32 cellular contexts compared by ENCODE assay signal in the genomic region with DNA sequence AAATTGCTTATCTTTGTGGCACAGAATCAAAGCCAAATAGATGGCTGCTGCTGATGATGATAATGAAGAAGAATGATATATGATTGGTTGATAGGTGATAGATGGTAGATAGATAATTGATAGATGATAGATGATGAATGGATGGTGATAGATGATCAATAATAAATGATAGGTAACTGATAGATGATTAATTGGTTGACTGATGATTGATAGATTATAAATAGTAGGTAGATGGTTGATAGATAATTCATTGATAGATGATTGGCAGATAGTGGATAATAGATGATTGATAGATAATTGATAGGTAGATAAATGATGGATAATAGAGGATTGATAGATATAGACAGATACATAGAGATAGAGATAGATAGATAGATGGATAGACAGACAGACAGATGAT.
DNase-seq lines count a peak whose midpoint lies in the region; ATAC-seq, FAIRE-seq and TF ChIP-seq lines count a peak whose summit lies in the region.
"Had no signal": no experiment of that assay in that cellular context is flagged by ENCODE, and none has a peak within 500 bp of the region (broad histone marks: within the 10 kb centered on the region; RNA-seq: fewer than 3 reads in every experiment).

No MANE protein-coding gene starts in this region.

- no peak overlapping the region for H3K4me2 ChIP-seq in K562 (ENCODE audit: insufficient read depth, low read length)
- H3K4me2 ChIP-seq in PC-9, result no peak overlapping the region
- H3K4me2 ChIP-seq: A549; BLaER1; BLaER1 treated with 17β-estradiol and CSF1 and Interleukin-3, amounts not matched to agents 10 nM and 100 nM had no signal

- CTCF ChIA-PET in HEK293T (lab: Yijun Ruan, JAX), result no interaction called here
- CTCF ChIA-PET in K562 (lab: Yijun Ruan, JAX; ENCODE audit: low intra/inter-chr PET ratio), result no interaction called here
- CTCF ChIA-PET in PC-9 (lab: Charles Lee), result no interaction called here

- TF ChIP-seq RAD21 in K562 (CRISPR knock-in tag; conservative IDR thresholded peaks at IDR 0.05 in 1 of 2, IDR thresholded peaks at IDR 0.05 in 1 of 2), result no peak

- no peak for TF ChIP-seq EP300 in K562 (IDR thresholded peaks at IDR 0.05; ENCODE audit: low read length)

- no peaks in the 10 kb centered on the region for H3K36me3 ChIP-seq in K562 (ENCODE audit: control insufficient read depth, insufficient read depth, low read length)
- H3K36me3 ChIP-seq in PC-9 (ENCODE audit: low read depth), result no peaks in the 10 kb centered on the region
- H3K36me3 ChIP-seq: BE2C; BLaER1; BLaER1 treated with 17β-estradiol and CSF1 and Interleukin-3, amounts not matched to agents 10 nM and 100 nM had no signal

- no peak overlapping the region for H2AFZ ChIP-seq in K562 (ENCODE audit: low read depth, low read length)
- no peak overlapping the region for H2AFZ ChIP-seq in PC-9

- H3K4me3 ChIP-seq in K562 (no peak overlapping the region), PC-9 (no peak overlapping the region)
- H3K4me3 ChIP-seq: A549; BLaER1; BLaER1 treated with 17β-estradiol and CSF1 and Interleukin-3, amounts not matched to agents 10 nM and 100 nM had no signal

- no peak for TF ChIP-seq POLR2A in K562 (conservative IDR thresholded peaks at IDR 0.05)
- TF ChIP-seq POLR2A in GM12891 (IDR thresholded peaks at IDR 0.05; ENCODE audit: low read depth, low read length), result no peak

- BruUV-seq in K562 (replicated peaks; lab: Mats Ljungman, UMichigan) (no TSS peak), PC-9 (replicated peaks; lab: Mats Ljungman, UMichigan) (no TSS peak)

- in situ Hi-C loops in K562 (cut with MboI), result no loop called here

- no peak for ATAC-seq in K562
- ATAC-seq: CD8-positive, alpha-beta T cell had no signal

- TF ChIP-seq CTCF in K562 (IDR thresholded peaks at IDR 0.05 in 2 of 3, conservative IDR thresholded peaks at IDR 0.05 in 1 of 3; ENCODE audit: insufficient read depth in 2 of 3, low read depth in 1 of 3, low read length in 3 of 3) (no peak), PC-9 (conservative IDR thresholded peaks at IDR 0.05) (no peak)

- no peak overlapping the region for H3K27ac ChIP-seq in K562 (ENCODE audit: extremely low read depth, low read depth, low read length)
- H3K27ac ChIP-seq in PC-9, result no peak overlapping the region
- H3K27ac ChIP-seq: 22Rv1; A549; BLaER1; BLaER1 treated with 17β-estradiol and CSF1 and Interleukin-3, amounts not matched to agents 10 nM and 100 nM; C4-2B had no signal

- no peaks in the 10 kb centered on the region for H3K9me3 ChIP-seq in K562 (replicated peaks; ENCODE audit: control insufficient read depth, insufficient read depth, low read depth, low read length)
- H3K9me3 ChIP-seq in PC-9 (ENCODE audit: insufficient read depth, low read depth), result no peaks in the 10 kb centered on the region; the same call in 1 of the 2 replicates
- H3K9me3 ChIP-seq: A549, BE2C, Caco-2 had no signal

- FAIRE-seq in K562 (lab: Jason Lieb, UNC), result no peak
- no peak for FAIRE-seq in GM12891 (lab: Jason Lieb, UNC)
- FAIRE-seq: A204.1, A549, D721Med had no signal

- no peaks in the 10 kb centered on the region for H4K20me1 ChIP-seq in K562 (replicated peaks; ENCODE audit: control insufficient read depth, insufficient read depth, low read length)
- no peaks in the 10 kb centered on the region for H4K20me1 ChIP-seq in PC-9 (ENCODE audit: insufficient read depth)
- H4K20me1 ChIP-seq: BLaER1; BLaER1 treated with 17β-estradiol and CSF1 and Interleukin-3, amounts not matched to agents 10 nM and 100 nM had no signal

- intact Hi-C loops in K562 (cut with micrococcal nuclease), result no loop called here
- intact Hi-C loops in PC-9 (cut with micrococcal nuclease; ENCODE audit: unreplicated experiment), result no loop called here

- POLR2A ChIA-PET in HEK293T (lab: Yijun Ruan, JAX), result no interaction called here
- POLR2A ChIA-PET in K562 (lab: Yijun Ruan, JAX), result no interaction called here
- POLR2A ChIA-PET in PC-9 (lab: Charles Lee; ENCODE audit: unreplicated experiment), result no interaction called here

- H3K9me2 ChIP-seq in PC-9 (ENCODE audit: insufficient read depth), result no peaks in the 10 kb centered on the region

- H3F3A ChIP-seq in PC-9 (ENCODE audit: insufficient read depth, low read depth), result no peaks in the 10 kb centered on the region

- peaks cover 0 to 35% of the 10 kb centered on the region in 2 experiments; a peak in 2 of 5 replicates for H3K27me3 ChIP-seq in K562 (ENCODE audit: control insufficient read depth in 2 of 2, insufficient read depth in 2 of 2, low read length in 2 of 2)
- H3K27me3 ChIP-seq in PC-9 (ENCODE audit: insufficient read depth, low read depth), result peaks cover 71% of the 10 kb centered on the region
- H3K27me3 ChIP-seq: BE2C; BLaER1; BLaER1 treated with 17β-estradiol and CSF1 and Interleukin-3, amounts not matched to agents 10 nM and 100 nM had no signal

- DNase-seq in NCI-H146 treated with DMSO at 0.1 percent for 48 hours (lab: John Stamatoyannopoulos, UW; ENCODE audit: unreplicated experiment), result peak; percentile 3
- DNase-seq in NCI-H146 (lab: John Stamatoyannopoulos, UW), result no peak
- no peak for DNase-seq in HEK293T (ENCODE audit: extremely low spot score)
- DNase-seq in K562 (ENCODE audit: extremely low read depth in 1 of 4, low spot score in 3 of 4), result no peak
- DNase-seq in GM12891 (ENCODE audit: insufficient read length, low spot score), result no peak
- no peak for DNase-seq in PC-9
- DNase-seq: 8988T; ACHN; AML-193; BE2C; C1 segment of cervical spinal cord; Caco-2; Calu3; CD4-positive, alpha-beta memory T cell; CD4-positive, alpha-beta T cell; CD4-positive, CD25-positive, alpha-beta regulatory T cell; CD8-positive, alpha-beta memory T cell; CD8-positive, alpha-beta T cell; COR-L47; DMS 273 treated with DMSO at 0.1 percent for 48 hours; DMS153; DMS53; DMS79; DND-41; EL had no signal

- H3K4me1 ChIP-seq in K562 (replicated peaks in 1 of 2; ENCODE audit: control insufficient read depth in 2 of 2, insufficient read depth in 2 of 2, low read length in 2 of 2) (no peaks in the 10 kb centered on the region), PC-9 (replicated peaks; ENCODE audit: insufficient read depth) (no peaks in the 10 kb centered on the region)
- H3K4me1 ChIP-seq: A549; BE2C; BLaER1; BLaER1 treated with 17β-estradiol and CSF1 and Interleukin-3, amounts not matched to agents 10 nM and 100 nM; Caco-2 had no signal

- no peaks in the 10 kb centered on the region for H3K9me1 ChIP-seq in K562 (ENCODE audit: control insufficient read depth, insufficient read depth, low read length)

- no peak overlapping the region for H3K9ac ChIP-seq in K562 (ENCODE audit: insufficient read depth in 1 of 2, low read depth in 2 of 2, low read length in 2 of 2)
- H3K9ac ChIP-seq: BLaER1; BLaER1 treated with 17β-estradiol and CSF1 and Interleukin-3, amounts not matched to agents 10 nM and 100 nM had no signal

- no peaks in the 10 kb centered on the region for H3K79me2 ChIP-seq in K562 (ENCODE audit: control insufficient read depth, insufficient read depth, low read length)
- H3K79me2 ChIP-seq in PC-9 (ENCODE audit: low read depth), result no peaks in the 10 kb centered on the region

TF ChIP-seq in HEK293T, 16 proteins besides CTCF, POLR2A, EP300 and RAD21:
- TF ChIP-seq BHLHE40 (IDR thresholded peaks at IDR 0.05; ENCODE audit: borderline replicate concordance), result no peak
- TF ChIP-seq, protein P1, sequence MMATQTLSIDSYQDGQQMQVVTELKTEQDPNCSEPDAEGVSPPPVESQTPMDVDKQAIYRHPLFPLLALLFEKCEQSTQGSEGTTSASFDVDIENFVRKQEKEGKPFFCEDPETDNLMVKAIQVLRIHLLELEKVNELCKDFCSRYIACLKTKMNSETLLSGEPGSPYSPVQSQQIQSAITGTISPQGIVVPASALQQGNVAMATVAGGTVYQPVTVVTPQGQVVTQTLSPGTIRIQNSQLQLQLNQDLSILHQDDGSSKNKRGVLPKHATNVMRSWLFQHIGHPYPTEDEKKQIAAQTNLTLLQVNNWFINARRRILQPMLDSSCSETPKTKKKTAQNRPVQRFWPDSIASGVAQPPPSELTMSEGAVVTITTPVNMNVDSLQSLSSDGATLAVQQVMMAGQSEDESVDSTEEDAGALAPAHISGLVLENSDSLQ (IDR thresholded peaks at IDR 0.05), result peak; percentile 79

TF ChIP-seq in K562, 482 proteins besides CTCF, POLR2A, EP300 and RAD21 (continues in another document):
- TF ChIP-seq DACH1 (IDR thresholded peaks at IDR 0.05; ENCODE audit: partially characterized antibody) (peak; percentile 45), HNRNPUL1 (IDR thresholded peaks at IDR 0.05; ENCODE audit: low read length) (no peak)

TF ChIP-seq in GM12891, 5 proteins besides CTCF, POLR2A, EP300 and RAD21:
- TF ChIP-seq PAX5 (IDR thresholded peaks at IDR 0.05; ENCODE audit: insufficient read depth, low read length, severe bottlenecking), result no peak
- TF ChIP-seq POU2F2 (IDR thresholded peaks at IDR 0.05; ENCODE audit: low read depth, low read length), result no peak
- no peak for TF ChIP-seq TAF1 (IDR thresholded peaks at IDR 0.05; ENCODE audit: low read depth, low read length)
- TF ChIP-seq SPI1 (IDR thresholded peaks at IDR 0.05; ENCODE audit: low read depth, low read length), result no peak
- no peak for TF ChIP-seq POLR2AphosphoS5 (IDR thresholded peaks at IDR 0.05; ENCODE audit: low read depth, low read length)
